ENCODE assay signal across 10 cellular contexts in genomic region chr22:39567135-39567946, GRCh38. TPM values are rescaled to one million over a fixed set of nuclear protein-coding genes. Genes with fewer than 3 reads are reported as not detected.
A peak's percentile ranks its signal among the peaks of the same experiment; 100 is the strongest.
DNase-seq lines count a peak whose midpoint lies in the region; ATAC-seq and TF ChIP-seq lines count a peak whose summit lies in the region.
"Had no signal": no experiment of that assay in that cellular context is flagged by ENCODE, and none has a peak within 500 bp of the region (broad histone marks: within the 10 kb centered on the region; RNA-seq: fewer than 3 reads in every experiment).

No MANE protein-coding gene starts in this region.

- POLR2A ChIA-PET in CD4-positive, alpha-beta T cell (lab: Charles Lee) = interaction anchor here (0.5 to 1.4 kb wide), 9 partner anchors 11 to 457 kb away, joined by 3 to 5 read pairs (median 3); no protein-coding TSS in a partner anchor
- POLR2A ChIA-PET in naive thymus-derived CD4-positive, alpha-beta T cell (lab: Charles Lee) = interaction anchor here (0.6 to 1.2 kb wide), 7 partner anchors 10 to 477 kb away, joined by 3 read pairs; no protein-coding TSS in a partner anchor

- peak; percentile 24 to 61 (median 44) for DNase-seq in CD4-positive, alpha-beta T cell
- DNase-seq in SK-N-MC (ENCODE audit: low read depth, low spot score) (no peak), glutamatergic neuron (no peak), GDM1 (lab: John Stamatoyannopoulos, UW) (no peak)
- peak; percentile 31 for DNase-seq in activated T-helper 1 cell treated with anti-CD3 and anti-CD28 coated beads, Interleukin-12 subunit alpha, Interleukin-12 subunit beta, Interleukin-2, Interleukin-4 antibody, amounts not matched to agents 30 ng/mL and 10 ng/mL and 1 ng/mL, durations not matched to agents 14 hours and 24 hours and 36 hours (ENCODE audit: low spot score)
- DNase-seq in naive thymus-derived CD4-positive, alpha-beta T cell = peak in 8 of 9 donors; percentile 35 to 67 (median 61)
- DNase-seq: caudate nucleus had no signal

- H3K4me1 Mint-ChIP-seq in CD4-positive, alpha-beta T cell (ENCODE audit: low read depth) = peaks cover 16% of the 10 kb centered on the region
- peaks cover 13% of the 10 kb centered on the region for H3K4me1 Mint-ChIP-seq in activated T-helper 1 cell treated with anti-CD3 and anti-CD28 coated beads, Interleukin-12 subunit alpha, Interleukin-12 subunit beta, Interleukin-2, Interleukin-4 antibody, amounts not matched to agents 30 ng/mL and 10 ng/mL and 1 ng/mL, durations not matched to agents 14 hours and 24 hours and 36 hours (ENCODE audit: low read depth)
- H3K4me1 Mint-ChIP-seq in naive thymus-derived CD4-positive, alpha-beta T cell = peaks cover 12 to 26% (median 23%) of the 10 kb centered on the region in 7 donors
- no peaks in the 10 kb centered on the region for H3K4me1 Mint-ChIP-seq in glutamatergic neuron (ENCODE audit: low read depth, unreplicated experiment)

- no peaks in the 10 kb centered on the region for H3K27me3 Mint-ChIP-seq in CD4-positive, alpha-beta T cell
- no peaks in the 10 kb centered on the region for H3K27me3 Mint-ChIP-seq in activated T-helper 1 cell treated with anti-CD3 and anti-CD28 coated beads, Interleukin-12 subunit alpha, Interleukin-12 subunit beta, Interleukin-2, Interleukin-4 antibody, amounts not matched to agents 30 ng/mL and 10 ng/mL and 1 ng/mL, durations not matched to agents 14 hours and 24 hours and 36 hours (ENCODE audit: insufficient read depth)
- H3K27me3 Mint-ChIP-seq in naive thymus-derived CD4-positive, alpha-beta T cell = peaks cover 0 to 4% (median 0%) of the 10 kb centered on the region in 5 donors
- H3K27me3 Mint-ChIP-seq in glutamatergic neuron (ENCODE audit: unreplicated experiment) = no peaks in the 10 kb centered on the region

- peak; percentile 93 for ATAC-seq in CD4-positive, alpha-beta T cell (ENCODE audit: poor library complexity)
- ATAC-seq in naive thymus-derived CD4-positive, alpha-beta T cell = peak; percentile 87
- no peak for ATAC-seq in HG02970 (IDR thresholded peaks at IDR 0.05; ENCODE audit: low FRiP score, unreplicated experiment)
- no peak for ATAC-seq in GM18870 (IDR thresholded peaks at IDR 0.05; ENCODE audit: unreplicated experiment)

- TF ChIP-seq CTCF in CD4-positive, alpha-beta T cell (IDR thresholded peaks at IDR 0.05) = no peak
- TF ChIP-seq CTCF in glutamatergic neuron (IDR thresholded peaks at IDR 0.05; ENCODE audit: partially characterized antibody, unreplicated experiment) = no peak

- peak overlapping the region; percentile 53 for H3K4me3 ChIP-seq in SK-N-MC
- peak overlapping the region; percentile 41 for H3K4me3 ChIP-seq in naive thymus-derived CD4-positive, alpha-beta T cell (ENCODE audit: low read length)

- peak overlapping the region; percentile 34 for H3K9ac ChIP-seq in SK-N-MC (ENCODE audit: insufficient read length)

- no peaks in the 10 kb centered on the region for H3K9me3 ChIP-seq in CD4-positive, alpha-beta T cell (ENCODE audit: control insufficient read depth, low read length)
- no peaks in the 10 kb centered on the region for H3K9me3 ChIP-seq in SK-N-MC (ENCODE audit: low read depth, low read length)
- H3K9me3 ChIP-seq in naive thymus-derived CD4-positive, alpha-beta T cell (ENCODE audit: control insufficient read depth in 2 of 3, low read length in 3 of 3) = peaks cover 0 to 4% (median 0%) of the 10 kb centered on the region in 3 experiments

- H3K27ac Mint-ChIP-seq in CD4-positive, alpha-beta T cell = peak overlapping the region; percentile 66
- no peak overlapping the region for H3K27ac Mint-ChIP-seq in activated T-helper 1 cell treated with anti-CD3 and anti-CD28 coated beads, Interleukin-12 subunit alpha, Interleukin-12 subunit beta, Interleukin-2, Interleukin-4 antibody, amounts not matched to agents 30 ng/mL and 10 ng/mL and 1 ng/mL, durations not matched to agents 14 hours and 24 hours and 36 hours
- H3K27ac Mint-ChIP-seq in naive thymus-derived CD4-positive, alpha-beta T cell = peak overlapping the region; percentile 67 to 95 (median 77)
- no peak overlapping the region for H3K27ac Mint-ChIP-seq in glutamatergic neuron (ENCODE audit: unreplicated experiment)

- no peaks in the 10 kb centered on the region for H3K36me3 ChIP-seq in SK-N-MC (ENCODE audit: insufficient read depth, low read length)
- H3K36me3 ChIP-seq in naive thymus-derived CD4-positive, alpha-beta T cell (ENCODE audit: control insufficient read depth in 2 of 3, insufficient read depth in 3 of 3, low read length in 3 of 3) = no peaks in the 10 kb centered on the region

- no peaks in the 10 kb centered on the region for H3K27me3 ChIP-seq in CD4-positive, alpha-beta T cell (ENCODE audit: control insufficient read depth, insufficient read depth, low read length)
- no peaks in the 10 kb centered on the region for H3K27me3 ChIP-seq in naive thymus-derived CD4-positive, alpha-beta T cell (ENCODE audit: control insufficient read depth in 2 of 2, insufficient read depth in 2 of 2, low read length in 2 of 2)

- peak overlapping the region; percentile 75 for H3K4me3 Mint-ChIP-seq in CD4-positive, alpha-beta T cell
- H3K4me3 Mint-ChIP-seq in activated T-helper 1 cell treated with anti-CD3 and anti-CD28 coated beads, Interleukin-12 subunit alpha, Interleukin-12 subunit beta, Interleukin-2, Interleukin-4 antibody, amounts not matched to agents 30 ng/mL and 10 ng/mL and 1 ng/mL, durations not matched to agents 14 hours and 24 hours and 36 hours = no peak overlapping the region
- H3K4me3 Mint-ChIP-seq in naive thymus-derived CD4-positive, alpha-beta T cell = peak overlapping the region; percentile 32 to 76 (median 62)
- H3K4me3 Mint-ChIP-seq in glutamatergic neuron (ENCODE audit: unreplicated experiment) = no peak overlapping the region

- H3K36me3 Mint-ChIP-seq in CD4-positive, alpha-beta T cell (ENCODE audit: low read depth) = no peaks in the 10 kb centered on the region
- no peaks in the 10 kb centered on the region for H3K36me3 Mint-ChIP-seq in activated T-helper 1 cell treated with anti-CD3 and anti-CD28 coated beads, Interleukin-12 subunit alpha, Interleukin-12 subunit beta, Interleukin-2, Interleukin-4 antibody, amounts not matched to agents 30 ng/mL and 10 ng/mL and 1 ng/mL, durations not matched to agents 14 hours and 24 hours and 36 hours (ENCODE audit: low read depth)
- H3K36me3 Mint-ChIP-seq in naive thymus-derived CD4-positive, alpha-beta T cell = peaks cover 0 to 8% (median 0%) of the 10 kb centered on the region in 5 donors
- peaks cover 8% of the 10 kb centered on the region for H3K36me3 Mint-ChIP-seq in glutamatergic neuron (ENCODE audit: unreplicated experiment)

- H3K4me1 ChIP-seq in naive thymus-derived CD4-positive, alpha-beta T cell (ENCODE audit: control insufficient read depth in 2 of 2, insufficient read depth in 2 of 2, low read length in 2 of 2) = peaks cover 10 to 17% of the 10 kb centered on the region in 2 donors

- peak overlapping the region; percentile 29 for H3K27ac ChIP-seq in CD4-positive, alpha-beta T cell (ENCODE audit: low read depth, low read length)
- peak overlapping the region; percentile 100 for H3K27ac ChIP-seq in SK-N-MC
- no peak overlapping the region for H3K27ac ChIP-seq in naive thymus-derived CD4-positive, alpha-beta T cell (ENCODE audit: low read depth, low read length)

- CTCF ChIA-PET in CD4-positive, alpha-beta T cell (lab: Charles Lee) = no interaction called here
- CTCF ChIA-PET in naive thymus-derived CD4-positive, alpha-beta T cell (lab: Charles Lee) = interaction anchor here (0.6 to 1.1 kb wide), 4 partner anchors 148 to 457 kb away, joined by 3 to 4 read pairs (median 3); no protein-coding TSS in a partner anchor

- intact Hi-C loops in CD4-positive, alpha-beta T cell (cut with DNase I, micrococcal nuclease) = no loop called here
- intact Hi-C loops in activated T-helper 1 cell treated with anti-CD3 and anti-CD28 coated beads, Interleukin-12 subunit alpha, Interleukin-12 subunit beta, Interleukin-2, Interleukin-4 antibody, amounts not matched to agents 30 ng/mL and 10 ng/mL and 1 ng/mL, durations not matched to agents 14 hours and 24 hours and 36 hours (cut with micrococcal nuclease) = no loop called here
- intact Hi-C loops in naive thymus-derived CD4-positive, alpha-beta T cell (cut with micrococcal nuclease) = loop anchor here in 1 of 2 donors (1.0 to 5.0 kb wide), 3 partner anchors 35 to 374 kb away; no protein-coding TSS in a partner anchor

- no peaks in the 10 kb centered on the region for H3K9me3 Mint-ChIP-seq in CD4-positive, alpha-beta T cell
- peaks cover 8% of the 10 kb centered on the region for H3K9me3 Mint-ChIP-seq in activated T-helper 1 cell treated with anti-CD3 and anti-CD28 coated beads, Interleukin-12 subunit alpha, Interleukin-12 subunit beta, Interleukin-2, Interleukin-4 antibody, amounts not matched to agents 30 ng/mL and 10 ng/mL and 1 ng/mL, durations not matched to agents 14 hours and 24 hours and 36 hours
- peaks cover 0 to 9% (median 0%) of the 10 kb centered on the region in 11 donors for H3K9me3 Mint-ChIP-seq in naive thymus-derived CD4-positive, alpha-beta T cell
- peaks cover 7% of the 10 kb centered on the region for H3K9me3 Mint-ChIP-seq in glutamatergic neuron (ENCODE audit: unreplicated experiment)

RNA-seq across cellular contexts. Expression of gene CACNA1I, which starts 3.2 kb away (rescaled TPM):
- 10 to 100 TPM; 29.2 to 30.1 TPM for total RNA-seq in CD4-positive, alpha-beta T cell
- 0.02 and 0.03 TPM in 2 replicates for total RNA-seq in activated T-helper 1 cell treated with anti-CD3 and anti-CD28 coated beads, Interleukin-12 subunit alpha, Interleukin-12 subunit beta, Interleukin-2, Interleukin-4 antibody, amounts not matched to agents 30 ng/mL and 10 ng/mL and 1 ng/mL, durations not matched to agents 14 hours and 24 hours and 36 hours
- 10 to 100 TPM in 4 of 5 experiments, 1 to 10 TPM in 1; 4.5 to 51.2 (median 30.9) TPM for total RNA-seq in naive thymus-derived CD4-positive, alpha-beta T cell
- 1 to 10 TPM in 1 of 2 donors, under 1 TPM in 1; 0.40 to 1.8 TPM for polyA plus RNA-seq in naive thymus-derived CD4-positive, alpha-beta T cell
- total RNA-seq in glutamatergic neuron (ENCODE audit: unreplicated experiment) = 0.12 TPM
- total RNA-seq: glomerular endothelial cell had no signal

RNA-seq across cellular contexts. Expression of gene RPS19BP1, which starts 34.8 kb away (rescaled TPM):
- 10 to 100 TPM; 65.8 to 69.7 TPM for total RNA-seq in CD4-positive, alpha-beta T cell
- total RNA-seq in activated T-helper 1 cell treated with anti-CD3 and anti-CD28 coated beads, Interleukin-12 subunit alpha, Interleukin-12 subunit beta, Interleukin-2, Interleukin-4 antibody, amounts not matched to agents 30 ng/mL and 10 ng/mL and 1 ng/mL, durations not matched to agents 14 hours and 24 hours and 36 hours = 98.7 and 101 TPM in 2 replicates
- total RNA-seq in naive thymus-derived CD4-positive, alpha-beta T cell = 10 to 100 TPM; 35.2 to 67.4 (median 61.5) TPM
- polyA plus RNA-seq in naive thymus-derived CD4-positive, alpha-beta T cell = 100 to 1,000 TPM in 1 of 2 donors, 10 to 100 TPM in 1; 98.6 to 162 TPM
- total RNA-seq in glutamatergic neuron (ENCODE audit: unreplicated experiment) = 59.6 TPM

RNA-seq across cellular contexts. Expression of gene ATF4, which starts 47.0 kb away (rescaled TPM):
- 100 to 1,000 TPM; 358 to 365 TPM for total RNA-seq in CD4-positive, alpha-beta T cell
- total RNA-seq in activated T-helper 1 cell treated with anti-CD3 and anti-CD28 coated beads, Interleukin-12 subunit alpha, Interleukin-12 subunit beta, Interleukin-2, Interleukin-4 antibody, amounts not matched to agents 30 ng/mL and 10 ng/mL and 1 ng/mL, durations not matched to agents 14 hours and 24 hours and 36 hours = 387 and 390 TPM in 2 replicates
- 100 to 1,000 TPM; 235 to 293 (median 244) TPM for total RNA-seq in naive thymus-derived CD4-positive, alpha-beta T cell
- polyA plus RNA-seq in naive thymus-derived CD4-positive, alpha-beta T cell = 100 to 1,000 TPM in 1 of 2 donors, 10 to 100 TPM in 1; 68.9 to 118 TPM
- total RNA-seq in glutamatergic neuron (ENCODE audit: unreplicated experiment) = 509 TPM

Comparison
In these comparisons a context has a peak if more than half of its experiments do, and no peak if none do; other contexts are left out.
1. ATAC-seq: peak in CD4-positive, alpha-beta T cell (single experiment) and naive thymus-derived CD4-positive, alpha-beta T cell (single experiment); none in HG02970 (single experiment) and GM18870 (single experiment).
2. DNase-seq: peak in CD4-positive, alpha-beta T cell (10 of 10), activated T-helper 1 cell treated with anti-CD3 and anti-CD28 coated beads, Interleukin-12 subunit alpha, Interleukin-12 subunit beta, Interleukin-2, Interleukin-4 antibody, amounts not matched to agents 30 ng/mL and 10 ng/mL and 1 ng/mL, durations not matched to agents 14 hours and 24 hours and 36 hours (single experiment) and naive thymus-derived CD4-positive, alpha-beta T cell (8 of 9); none in SK-N-MC (single experiment), glutamatergic neuron (single experiment) and GDM1 (single experiment).
3. H3K27ac Mint-ChIP-seq: peak in CD4-positive, alpha-beta T cell (single experiment) and naive thymus-derived CD4-positive, alpha-beta T cell (9 of 9); none in activated T-helper 1 cell treated with anti-CD3 and anti-CD28 coated beads, Interleukin-12 subunit alpha, Interleukin-12 subunit beta, Interleukin-2, Interleukin-4 antibody, amounts not matched to agents 30 ng/mL and 10 ng/mL and 1 ng/mL, durations not matched to agents 14 hours and 24 hours and 36 hours (single experiment) and glutamatergic neuron (single experiment).
4. H3K4me3 Mint-ChIP-seq: peak in CD4-positive, alpha-beta T cell (single experiment) and naive thymus-derived CD4-positive, alpha-beta T cell (10 of 10); none in activated T-helper 1 cell treated with anti-CD3 and anti-CD28 coated beads, Interleukin-12 subunit alpha, Interleukin-12 subunit beta, Interleukin-2, Interleukin-4 antibody, amounts not matched to agents 30 ng/mL and 10 ng/mL and 1 ng/mL, durations not matched to agents 14 hours and 24 hours and 36 hours (single experiment) and glutamatergic neuron (single experiment).